ENCODE assay signal across 9 cellular contexts in the genomic region with DNA sequence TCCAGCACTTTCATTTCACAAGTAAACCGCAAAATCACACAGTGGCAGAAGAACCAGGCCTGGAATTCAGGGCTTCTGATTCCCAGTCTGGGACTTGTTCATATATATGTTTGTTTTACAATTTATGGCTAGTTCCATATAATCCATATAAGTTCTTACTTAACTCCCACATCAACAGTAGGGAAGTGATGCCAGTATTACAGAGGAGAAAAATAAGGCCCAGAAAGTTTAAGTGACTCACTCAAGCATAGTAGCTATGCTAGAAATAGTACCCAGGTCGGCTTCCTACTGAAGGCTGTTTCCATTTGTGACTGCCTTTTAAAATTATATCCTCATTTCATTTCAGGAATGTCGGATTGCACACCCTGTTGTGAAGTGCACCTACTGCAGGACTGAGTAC. TPM values are rescaled to one million over a fixed set of nuclear protein-coding genes. Genes with fewer than 3 reads are reported as not detected.
DNase-seq lines count a peak whose midpoint lies in the region; ATAC-seq lines count a peak whose summit lies in the region.
"Had no signal": no experiment of that assay in that cellular context is flagged by ENCODE, and none has a peak within 500 bp of the region (broad histone marks: within the 10 kb centered on the region; RNA-seq: fewer than 3 reads in every experiment).

No MANE protein-coding gene starts in this region.

- H3K27ac Mint-ChIP-seq in activated T-helper 2 cell treated with anti-CD3 and anti-CD28 coated beads, Interferon-gamma antibody, Interleukin-2, Interleukin-4, amounts not matched to agents 10 μg/mL and 5 μg/mL and 100 μg/mL, durations not matched to agents 14 hours and 24 hours and 36 hours: no peak overlapping the region

- no peak overlapping the region for H4K91ac ChIP-seq in mesenchymal stem cell (ENCODE audit: low read length)

- H4K8ac ChIP-seq in mesenchymal stem cell (ENCODE audit: low read length): no peak overlapping the region

- H3K9me3 ChIP-seq in mesenchymal stem cell (ENCODE audit: control insufficient read depth, low read length): no peaks in the 10 kb centered on the region
- H3K9me3 ChIP-seq: prostate gland had no signal

- H3K36me3 ChIP-seq in mesenchymal stem cell (ENCODE audit: control insufficient read depth in 1 of 2, insufficient read depth in 2 of 2, low read depth in 1 of 2, low read length in 2 of 2): peaks cover 4 to 36% of the 10 kb centered on the region in 2 experiments
- H3K36me3 ChIP-seq: prostate gland had no signal

- 83% methylated on average over 1 of the region's 3 CpGs for WGBS in mesenchymal stem cell

- H3K79me1 ChIP-seq in mesenchymal stem cell (replicated peaks; ENCODE audit: low read length, poor library complexity, severe bottlenecking): peaks cover 8% of the 10 kb centered on the region

- peaks cover 14% of the 10 kb centered on the region for H3K4me1 Mint-ChIP-seq in activated T-helper 2 cell treated with anti-CD3 and anti-CD28 coated beads, Interferon-gamma antibody, Interleukin-2, Interleukin-4, amounts not matched to agents 10 μg/mL and 5 μg/mL and 100 μg/mL, durations not matched to agents 14 hours and 24 hours and 36 hours (ENCODE audit: low read depth)

- H3K27ac ChIP-seq in mesenchymal stem cell (ENCODE audit: low read length, poor library complexity, severe bottlenecking): no peak overlapping the region

- no peak overlapping the region for H2BK5ac ChIP-seq in mesenchymal stem cell (ENCODE audit: low read depth, low read length, poor library complexity, severe bottlenecking)

- no peaks in the 10 kb centered on the region for H3K9me3 Mint-ChIP-seq in activated T-helper 2 cell treated with anti-CD3 and anti-CD28 coated beads, Interferon-gamma antibody, Interleukin-2, Interleukin-4, amounts not matched to agents 10 μg/mL and 5 μg/mL and 100 μg/mL, durations not matched to agents 14 hours and 24 hours and 36 hours

- H3K9ac ChIP-seq in mesenchymal stem cell (ENCODE audit: low read length): peak overlapping the region; percentile 99

- no peak overlapping the region for H3K14ac ChIP-seq in mesenchymal stem cell (ENCODE audit: low read length in 2 of 2)

- no peak for ATAC-seq in HG02610 (IDR thresholded peaks at IDR 0.05; ENCODE audit: unreplicated experiment)

- H2AFZ ChIP-seq in mesenchymal stem cell (ENCODE audit: low read depth, low read length): no peak overlapping the region

- no peak overlapping the region for H3K23ac ChIP-seq in mesenchymal stem cell (ENCODE audit: low read length in 2 of 2)

- no peaks in the 10 kb centered on the region for H3K27me3 ChIP-seq in mesenchymal stem cell (ENCODE audit: control insufficient read depth in 1 of 2, insufficient read depth in 1 of 2, low read length in 2 of 2)

- peaks cover 4% of the 10 kb centered on the region for H3K4me1 ChIP-seq in mesenchymal stem cell (ENCODE audit: control insufficient read depth, insufficient read depth, low read depth, low read length)
- H3K4me1 ChIP-seq: prostate gland had no signal

- H3K4me2 ChIP-seq in mesenchymal stem cell (ENCODE audit: low read length, poor library complexity, severe bottlenecking): peak overlapping the region; percentile 90

- H2BK15ac ChIP-seq in mesenchymal stem cell (ENCODE audit: low read depth, poor library complexity, severe bottlenecking): no peak overlapping the region

- H3K4ac ChIP-seq in mesenchymal stem cell (ENCODE audit: low read depth in 1 of 2, low read length in 2 of 2): no peak overlapping the region

- H3K4me3 ChIP-seq in mesenchymal stem cell (ENCODE audit: insufficient read depth in 1 of 2, low read depth in 1 of 2, low read length in 2 of 2): peak overlapping the region in 1 of 2 experiments; percentile 96

- H3K4me3 Mint-ChIP-seq in activated T-helper 2 cell treated with anti-CD3 and anti-CD28 coated beads, Interferon-gamma antibody, Interleukin-2, Interleukin-4, amounts not matched to agents 10 μg/mL and 5 μg/mL and 100 μg/mL, durations not matched to agents 14 hours and 24 hours and 36 hours (ENCODE audit: low read depth): peak overlapping the region; percentile 81

- H2BK120ac ChIP-seq in mesenchymal stem cell (ENCODE audit: low read depth, low read length): no peak overlapping the region

- DNase-seq in AG20443 (ENCODE audit: low spot score) (peak; percentile 26), HS-5 (ENCODE audit: low read depth) (peak; percentile 22), mesenchymal stem cell (peak; percentile 61), mesenteric fat pad (ENCODE audit: low spot score) (no peak), DMS53 treated with DMSO at 0.1 percent for 48 hours (lab: John Stamatoyannopoulos, UW; ENCODE audit: unreplicated experiment) (no peak)
- no peak for DNase-seq in activated T-helper 2 cell treated with anti-CD3 and anti-CD28 coated beads, Interferon-gamma antibody, Interleukin-2, Interleukin-4, amounts not matched to agents 10 μg/mL and 5 μg/mL and 100 μg/mL, durations not matched to agents 14 hours and 24 hours and 36 hours (ENCODE audit: low spot score)
- DNase-seq in stimulated activated CD4-positive, alpha-beta T cell treated with anti-CD3 and anti-CD28 coated beads, Interleukin-15, amount 100 ng/mL, for 24 hours: no peak

- H2BK12ac ChIP-seq in mesenchymal stem cell (ENCODE audit: low read length in 2 of 2): no peak overlapping the region

- intact Hi-C loops in activated T-helper 2 cell treated with anti-CD3 and anti-CD28 coated beads, Interferon-gamma antibody, Interleukin-2, Interleukin-4, amounts not matched to agents 10 μg/mL and 5 μg/mL and 100 μg/mL, durations not matched to agents 14 hours and 24 hours and 36 hours (cut with micrococcal nuclease): loop anchor here (2.0 to 5.0 kb wide), 3 partner anchors 56 to 125 kb away; partner anchors contain the start of genes AHDC1 and PPP1R8

- H2AK5ac ChIP-seq in mesenchymal stem cell (ENCODE audit: low read length, severe bottlenecking): no peak overlapping the region

- H3K18ac ChIP-seq in mesenchymal stem cell (ENCODE audit: low read depth in 1 of 2, low read length in 2 of 2): no peak overlapping the region

- H3K36me3 Mint-ChIP-seq in activated T-helper 2 cell treated with anti-CD3 and anti-CD28 coated beads, Interferon-gamma antibody, Interleukin-2, Interleukin-4, amounts not matched to agents 10 μg/mL and 5 μg/mL and 100 μg/mL, durations not matched to agents 14 hours and 24 hours and 36 hours (ENCODE audit: low read depth): peaks cover 22% of the 10 kb centered on the region

- no peaks in the 10 kb centered on the region for H3K27me3 Mint-ChIP-seq in activated T-helper 2 cell treated with anti-CD3 and anti-CD28 coated beads, Interferon-gamma antibody, Interleukin-2, Interleukin-4, amounts not matched to agents 10 μg/mL and 5 μg/mL and 100 μg/mL, durations not matched to agents 14 hours and 24 hours and 36 hours (ENCODE audit: low read depth)

RNA-seq across cellular contexts. Expression of gene FAM76A, which starts 1.4 kb away (rescaled TPM):
- 13.6 and 14.0 TPM in 2 replicates for total RNA-seq in activated T-helper 2 cell treated with anti-CD3 and anti-CD28 coated beads, Interferon-gamma antibody, Interleukin-2, Interleukin-4, amounts not matched to agents 10 μg/mL and 5 μg/mL and 100 μg/mL, durations not matched to agents 14 hours and 24 hours and 36 hours
- 10.4 TPM for polyA plus RNA-seq in mesenchymal stem cell (2013, experiment 1 of 2)
- polyA plus RNA-seq in mesenchymal stem cell (2013, experiment 2 of 2): 10.1 TPM
- total RNA-seq in mesenteric fat pad: 15.3 TPM

RNA-seq across cellular contexts. Expression of gene STX12, which starts 45.9 kb away (rescaled TPM):
- 23.3 and 25.9 TPM in 2 replicates for total RNA-seq in activated T-helper 2 cell treated with anti-CD3 and anti-CD28 coated beads, Interferon-gamma antibody, Interleukin-2, Interleukin-4, amounts not matched to agents 10 μg/mL and 5 μg/mL and 100 μg/mL, durations not matched to agents 14 hours and 24 hours and 36 hours
- 36.7 TPM for polyA plus RNA-seq in mesenchymal stem cell (2013, experiment 1 of 2)
- 39.6 TPM for polyA plus RNA-seq in mesenchymal stem cell (2013, experiment 2 of 2)
- total RNA-seq in mesenteric fat pad: 84.2 TPM

RNA-seq across cellular contexts. Expression of gene IFI6, which starts 55.1 kb away (rescaled TPM):
- total RNA-seq in activated T-helper 2 cell treated with anti-CD3 and anti-CD28 coated beads, Interferon-gamma antibody, Interleukin-2, Interleukin-4, amounts not matched to agents 10 μg/mL and 5 μg/mL and 100 μg/mL, durations not matched to agents 14 hours and 24 hours and 36 hours: 35.0 and 35.2 TPM in 2 replicates
- 52.5 TPM for polyA plus RNA-seq in mesenchymal stem cell (2013, experiment 1 of 2)
- 54.3 TPM for polyA plus RNA-seq in mesenchymal stem cell (2013, experiment 2 of 2)
- total RNA-seq in mesenteric fat pad: 126 TPM

Comparison
In these comparisons a context has a peak if more than half of its experiments do, and no peak if none do; other contexts are left out.
1. DNase-seq: peak in AG20443 (single experiment), HS-5 (single experiment) and mesenchymal stem cell (single experiment); none in activated T-helper 2 cell treated with anti-CD3 and anti-CD28 coated beads, Interferon-gamma antibody, Interleukin-2, Interleukin-4, amounts not matched to agents 10 μg/mL and 5 μg/mL and 100 μg/mL, durations not matched to agents 14 hours and 24 hours and 36 hours (single experiment), stimulated activated CD4-positive, alpha-beta T cell treated with anti-CD3 and anti-CD28 coated beads, Interleukin-15, amount 100 ng/mL, for 24 hours (single experiment), mesenteric fat pad (single experiment) and DMS53 treated with DMSO at 0.1 percent for 48 hours (single experiment).